21 cellular contexts compared by ENCODE assay signal in genomic region chr7:96359876-96360275, GRCh38. TPM values are rescaled to one million over a fixed set of nuclear protein-coding genes. Genes with fewer than 3 reads are reported as not detected.
DNase-seq lines count a peak whose midpoint lies in the region; ATAC-seq, FAIRE-seq and TF ChIP-seq lines count a peak whose summit lies in the region.
"Had no signal": no experiment of that assay in that cellular context is flagged by ENCODE, and none has a peak within 500 bp of the region (broad histone marks: within the 10 kb centered on the region; RNA-seq: fewer than 3 reads in every experiment).

No MANE protein-coding gene starts in this region.

- no peaks in the 10 kb centered on the region for H3K36me3 ChIP-seq in pancreas
- H3K36me3 ChIP-seq: BE2C, SJCRH30 had no signal

- ATAC-seq in GM19395 (IDR thresholded peaks at IDR 0.05; ENCODE audit: unreplicated experiment) (peak; percentile 85), HG02981 (IDR thresholded peaks at IDR 0.05; ENCODE audit: unreplicated experiment) (peak; percentile 83), pancreas (no peak)
- ATAC-seq: right cardiac atrium had no signal

- H3K9me3 ChIP-seq in pancreas: no peaks in the 10 kb centered on the region
- H3K9me3 ChIP-seq: BE2C, SJCRH30 had no signal

- WGBS in pancreas, 2 donors: 47 to 48% methylated on average over 2 of the region's 2 CpGs

- FAIRE-seq in pancreas (lab: Jason Lieb, UNC): no peak
- FAIRE-seq: keratinocyte had no signal

- no peaks in the 10 kb centered on the region for H3K27me3 ChIP-seq in pancreas
- H3K27me3 ChIP-seq: BE2C, SJCRH30 had no signal

- TF ChIP-seq CTCF in pancreas (IDR thresholded peaks at IDR 0.05): no peak

- no peak overlapping the region for H3K4me3 ChIP-seq in pancreas
- H3K4me3 ChIP-seq: SJCRH30 had no signal

- peak; percentile 76 for DNase-seq in NOMO-1 treated with DMSO at 0.1 percent for 48 hours (lab: John Stamatoyannopoulos, UW; ENCODE audit: unreplicated experiment)
- DNase-seq in pancreas: no peak
- DNase-seq in RPMI8226: no peak
- no peak for DNase-seq in activated CD4-positive, alpha-beta T cell treated with anti-CD3 and anti-CD28 coated beads, Interleukin-2, amount 50 U/mL, for 48 hours
- no peak for DNase-seq in NCI-H526 (lab: John Stamatoyannopoulos, UW)
- DNase-seq: activated CD4-positive, alpha-beta T cell treated with anti-CD3 and anti-CD28 coated beads, Interleukin-2, amount 10 ng/mL, durations not matched to agents 7 days and 5 days; activated naive CD8-positive, alpha-beta T cell treated with anti-CD3 and anti-CD28 coated beads, Interleukin-2, amount 10 ng/mL, durations not matched to agents 7 days and 5 days; BE2C; Calu3; cerebellar nuclear complex; foreskin melanocyte; HFFc6; NCI-H1436; NCI-H526 treated with DMSO at 0.1 percent for 48 hours; nucleus accumbens; right cardiac atrium; SJCRH30; stimulated activated CD8-positive, alpha-beta memory T cell treated with anti-CD3 and anti-CD28 coated beads, Interleukin-4, amount 100 ng/mL, for 48 hours had no signal

- intact Hi-C loops in pancreas (cut with DNase I): no loop called here

- no peak overlapping the region for H3K27ac ChIP-seq in pancreas
- H3K27ac ChIP-seq: SJCRH30 had no signal

- no peaks in the 10 kb centered on the region for H3K4me1 ChIP-seq in pancreas
- H3K4me1 ChIP-seq: BE2C, SJCRH30 had no signal

RNA-seq across cellular contexts. Expression of gene SLC25A13, which starts 38.0 kb away (rescaled TPM):
- total RNA-seq in pancreas: 10 to 100 TPM in 5 of 6 donors, 1 to 10 TPM in 1; 7.2 to 15.0 (median 11.3) TPM
- 10 to 100 TPM in 1 of 2 donors, 1 to 10 TPM in 1; 4.2 to 10.8 TPM for polyA plus RNA-seq in pancreas

Comparison
In these comparisons a context has a peak if more than half of its experiments do, and no peak if none do; other contexts are left out.
1. ATAC-seq: peak in GM19395 (single experiment) and HG02981 (single experiment); none in pancreas (0 of 4).